Comparison of ENCODE assay signal across 1 cellular context in the genomic region with DNA sequence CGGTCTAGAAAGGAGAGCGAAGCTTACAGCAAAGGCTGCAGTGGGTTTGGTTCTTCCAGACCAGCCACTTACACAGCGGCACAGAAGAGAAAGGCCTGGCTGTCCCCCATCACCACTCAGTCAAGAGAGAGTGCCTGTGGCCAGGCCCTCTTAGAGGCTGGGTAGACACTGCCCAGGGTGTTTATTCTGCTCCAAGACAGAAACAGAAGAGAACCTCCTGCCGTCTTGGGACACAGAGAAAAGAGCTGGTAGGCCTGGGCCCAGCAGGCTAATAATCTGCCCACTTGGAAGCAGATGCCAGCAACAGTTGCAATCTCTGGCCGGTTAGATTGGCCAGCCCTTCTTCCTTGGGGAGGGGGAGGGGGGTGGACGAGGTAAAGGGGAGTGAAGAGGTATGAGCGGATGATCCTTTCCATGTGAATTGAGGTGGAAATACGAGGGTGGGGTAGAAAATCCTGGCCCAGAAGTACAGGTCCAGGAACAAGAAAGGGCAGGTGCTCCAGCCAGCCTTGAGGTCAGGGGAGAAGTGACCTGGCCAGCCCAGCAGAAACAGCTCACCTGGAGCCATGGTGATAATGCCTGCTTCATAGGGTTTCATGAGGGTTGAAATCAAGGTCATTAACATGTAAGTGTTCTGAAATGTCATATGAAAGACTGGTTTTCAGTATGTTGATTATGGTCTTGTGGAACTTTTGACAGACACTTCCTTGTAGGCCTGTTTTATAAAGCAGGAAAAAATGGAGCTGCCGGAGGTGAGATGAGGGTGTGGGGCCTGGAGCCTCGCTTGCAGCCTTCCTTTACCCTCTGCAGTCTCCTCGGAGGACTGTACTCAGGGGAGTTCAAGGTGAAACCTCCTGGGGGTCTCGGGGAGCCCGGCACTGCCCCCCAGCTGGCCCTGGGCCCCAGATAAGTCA.
TF ChIP-seq lines count a peak whose summit lies in the region.

No MANE protein-coding gene starts in this region.

TF ChIP-seq in endothelial cell of umbilical vein, 7 proteins besides CTCF, POLR2A, EP300 and RAD21:
- TF ChIP-seq MYC (IDR thresholded peaks at IDR 0.05; ENCODE audit: low read depth, low read length) = no peak
- no peak for TF ChIP-seq EZH2 (IDR thresholded peaks at IDR 0.05; ENCODE audit: borderline replicate concordance, low read depth, low read length, severe bottlenecking)
- TF ChIP-seq GATA2 (IDR thresholded peaks at IDR 0.05; ENCODE audit: insufficient read depth, insufficient read length, low read depth, low read length) = no peak
- TF ChIP-seq, protein P1, sequence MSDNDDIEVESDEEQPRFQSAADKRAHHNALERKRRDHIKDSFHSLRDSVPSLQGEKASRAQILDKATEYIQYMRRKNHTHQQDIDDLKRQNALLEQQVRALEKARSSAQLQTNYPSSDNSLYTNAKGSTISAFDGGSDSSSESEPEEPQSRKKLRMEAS (IDR thresholded peaks at IDR 0.05; ENCODE audit: insufficient read depth, insufficient read length) = no peak
- no peak for TF ChIP-seq POLR2AphosphoS5 (IDR thresholded peaks at IDR 0.05; ENCODE audit: insufficient read depth, low read depth, low read length)
